ENCODE assay signal across 14 cellular contexts in the genomic region with DNA sequence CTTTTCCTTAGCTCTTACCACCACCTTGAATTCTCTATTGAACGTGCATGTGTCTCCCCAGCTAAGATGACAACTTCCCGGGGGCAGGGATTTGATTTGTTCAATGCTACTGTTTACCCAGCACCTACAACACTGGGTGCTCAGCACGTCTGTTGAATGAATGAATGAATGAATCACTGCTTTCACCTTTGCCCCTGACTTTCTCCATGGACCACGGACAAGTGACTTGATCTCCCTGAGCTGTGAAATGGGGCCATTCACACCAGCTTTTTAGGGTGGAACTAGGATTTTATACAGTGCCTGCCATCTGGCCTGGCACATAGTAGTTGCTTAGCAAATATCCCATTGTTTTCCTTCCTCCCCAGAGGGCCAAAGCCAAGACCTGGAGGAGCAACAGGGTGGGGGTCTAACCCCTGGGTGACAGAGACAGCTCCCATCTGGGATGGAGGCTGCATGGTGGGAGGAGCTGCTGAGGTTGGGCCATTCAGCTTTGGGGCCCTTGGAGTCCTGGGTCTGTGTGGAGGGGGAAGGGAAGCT. TPM values are rescaled to one million over a fixed set of nuclear protein-coding genes. Genes with fewer than 3 reads are reported as not detected.
A peak's percentile ranks its signal among the peaks of the same experiment; 100 is the strongest.
DNase-seq lines count a peak whose midpoint lies in the region; ATAC-seq, FAIRE-seq and TF ChIP-seq lines count a peak whose summit lies in the region.
"Had no signal": no experiment of that assay in that cellular context is flagged by ENCODE, and none has a peak within 500 bp of the region (broad histone marks: within the 10 kb centered on the region; RNA-seq: fewer than 3 reads in every experiment).

No MANE protein-coding gene starts in this region.

- H3K4me3 Mint-ChIP-seq in activated T-cell treated with anti-CD3 and anti-CD28 coated beads, Interleukin-2, amount 50 U/mL, for 72 hours = no peak overlapping the region
- H3K4me3 Mint-ChIP-seq in activated T-cell treated with anti-CD3 and anti-CD28 coated beads, Interleukin-2, amount 50 U/mL, for 4 hours = no peak overlapping the region
- H3K4me3 Mint-ChIP-seq in activated naive CD8-positive, alpha-beta T cell treated with anti-CD3 and anti-CD28 coated beads, Interleukin-2, amount 50 U/mL, for 24 hours = no peak overlapping the region
- H3K4me3 Mint-ChIP-seq: brain had no signal

- no peak for TF ChIP-seq CTCF in lower lobe of right lung (IDR thresholded peaks at IDR 0.05)
- no peak for TF ChIP-seq CTCF in suprapubic skin (IDR thresholded peaks at IDR 0.05)

- H3K9me3 Mint-ChIP-seq in activated T-cell treated with anti-CD3 and anti-CD28 coated beads, Interleukin-2, amount 50 U/mL, for 72 hours = no peaks in the 10 kb centered on the region
- no peaks in the 10 kb centered on the region for H3K9me3 Mint-ChIP-seq in activated T-cell treated with anti-CD3 and anti-CD28 coated beads, Interleukin-2, amount 50 U/mL, for 4 hours
- H3K9me3 Mint-ChIP-seq in activated naive CD8-positive, alpha-beta T cell treated with anti-CD3 and anti-CD28 coated beads, Interleukin-2, amount 50 U/mL, for 24 hours = no peaks in the 10 kb centered on the region

- H3K27me3 Mint-ChIP-seq in activated T-cell treated with anti-CD3 and anti-CD28 coated beads, Interleukin-2, amount 50 U/mL, for 72 hours (ENCODE audit: low read depth) = no peaks in the 10 kb centered on the region
- no peaks in the 10 kb centered on the region for H3K27me3 Mint-ChIP-seq in activated T-cell treated with anti-CD3 and anti-CD28 coated beads, Interleukin-2, amount 50 U/mL, for 4 hours (ENCODE audit: low read depth)
- H3K27me3 Mint-ChIP-seq in activated naive CD8-positive, alpha-beta T cell treated with anti-CD3 and anti-CD28 coated beads, Interleukin-2, amount 50 U/mL, for 24 hours = peaks cover 1% of the 10 kb centered on the region

- H3K27ac ChIP-seq in lower lobe of right lung = peak overlapping the region; percentile 74
- H3K27ac ChIP-seq in suprapubic skin = peak overlapping the region; percentile 86

- 78% methylated on average over 4 of the region's 4 CpGs for WGBS in suprapubic skin

- no peak for DNase-seq in activated T-cell treated with anti-CD3 and anti-CD28 coated beads, Interleukin-2, amount 50 U/mL, for 72 hours
- DNase-seq in activated T-cell treated with anti-CD3 and anti-CD28 coated beads, Interleukin-2, amount 50 U/mL, for 4 hours = no peak
- DNase-seq in activated naive CD8-positive, alpha-beta T cell treated with anti-CD3 and anti-CD28 coated beads, Interleukin-2, amount 50 U/mL, for 24 hours = no peak
- DNase-seq in lower lobe of right lung (no peak), suprapubic skin (ENCODE audit: low spot score in 2 of 2) (no peak), urothelium cell line (ENCODE audit: low spot score) (no peak), iPS-NIHi7 (ENCODE audit: extremely low spot score) (no peak), SHP77 treated with DMSO at 0.1 percent for 48 hours (lab: John Stamatoyannopoulos, UW) (no peak)
- DNase-seq: NCI-H2107; stimulated activated CD4-positive, alpha-beta T cell treated with anti-CD3 and anti-CD28 coated beads, Interleukin-4, amount 100 ng/mL, for 4 hours had no signal

- H3K4me1 Mint-ChIP-seq in activated T-cell treated with anti-CD3 and anti-CD28 coated beads, Interleukin-2, amount 50 U/mL, for 72 hours (ENCODE audit: low read depth) = peaks cover 72% of the 10 kb centered on the region
- H3K4me1 Mint-ChIP-seq in activated T-cell treated with anti-CD3 and anti-CD28 coated beads, Interleukin-2, amount 50 U/mL, for 4 hours (ENCODE audit: low read depth) = peaks cover 75% of the 10 kb centered on the region
- peaks cover 87% of the 10 kb centered on the region for H3K4me1 Mint-ChIP-seq in activated naive CD8-positive, alpha-beta T cell treated with anti-CD3 and anti-CD28 coated beads, Interleukin-2, amount 50 U/mL, for 24 hours

- H3K9me3 ChIP-seq in lower lobe of right lung = no peaks in the 10 kb centered on the region
- H3K9me3 ChIP-seq in suprapubic skin = no peaks in the 10 kb centered on the region

- TF ChIP-seq EP300 in suprapubic skin (IDR thresholded peaks at IDR 0.05) = no peak

- no peak for FAIRE-seq in urothelium cell line (lab: Jason Lieb, UNC)
- FAIRE-seq: GM18507, islet of Langerhans had no signal

- H3K27me3 ChIP-seq in lower lobe of right lung (ENCODE audit: low read depth) (no peaks in the 10 kb centered on the region), suprapubic skin (peaks cover 11% of the 10 kb centered on the region)

- no peak for ATAC-seq in activated T-cell treated with anti-CD3 and anti-CD28 coated beads, Interleukin-2, amount 50 U/mL, for 72 hours (replicated peaks in 1 of 2)
- no peak for ATAC-seq in activated T-cell treated with anti-CD3 and anti-CD28 coated beads, Interleukin-2, amount 50 U/mL, for 4 hours
- no peak for ATAC-seq in activated naive CD8-positive, alpha-beta T cell treated with anti-CD3 and anti-CD28 coated beads, Interleukin-2, amount 50 U/mL, for 24 hours
- no peak for ATAC-seq in lower lobe of right lung

- no peaks in the 10 kb centered on the region for H3K36me3 ChIP-seq in lower lobe of right lung
- no peaks in the 10 kb centered on the region for H3K36me3 ChIP-seq in suprapubic skin

- TF ChIP-seq POLR2A in suprapubic skin (IDR thresholded peaks at IDR 0.05) = no peak

- peaks cover 99% of the 10 kb centered on the region for H3K4me1 ChIP-seq in lower lobe of right lung
- H3K4me1 ChIP-seq in suprapubic skin = peaks cover 85% of the 10 kb centered on the region

- H3K4me3 ChIP-seq in lower lobe of right lung (no peak overlapping the region), suprapubic skin (no peak overlapping the region)

- intact Hi-C loops in lower lobe of right lung (cut with DNase I) = no loop called here

- peaks cover 3 to 4% of the 10 kb centered on the region in 2 donors for H3K36me3 Mint-ChIP-seq in activated T-cell treated with anti-CD3 and anti-CD28 coated beads, Interleukin-2, amount 50 U/mL, for 72 hours (ENCODE audit: insufficient read depth in 2 of 2)
- peaks cover 13% of the 10 kb centered on the region for H3K36me3 Mint-ChIP-seq in activated T-cell treated with anti-CD3 and anti-CD28 coated beads, Interleukin-2, amount 50 U/mL, for 4 hours (ENCODE audit: insufficient read depth)
- H3K36me3 Mint-ChIP-seq in activated naive CD8-positive, alpha-beta T cell treated with anti-CD3 and anti-CD28 coated beads, Interleukin-2, amount 50 U/mL, for 24 hours (ENCODE audit: low read depth) = peaks cover 46% of the 10 kb centered on the region
- H3K36me3 Mint-ChIP-seq: brain had no signal

- H3K27ac Mint-ChIP-seq in activated T-cell treated with anti-CD3 and anti-CD28 coated beads, Interleukin-2, amount 50 U/mL, for 72 hours = peak overlapping the region; percentile 39
- peak overlapping the region; percentile 57 for H3K27ac Mint-ChIP-seq in activated naive CD8-positive, alpha-beta T cell treated with anti-CD3 and anti-CD28 coated beads, Interleukin-2, amount 50 U/mL, for 24 hours

RNA-seq across cellular contexts. Expression of a gene that starts 15.7 kb away (rescaled TPM):
- 100 to 1,000 TPM in 1 of 2 donors, 10 to 100 TPM in 1; 95.4 to 130 TPM for total RNA-seq in activated T-cell treated with anti-CD3 and anti-CD28 coated beads, Interleukin-2, amount 50 U/mL, for 72 hours
- 100 to 1,000 TPM; 218 to 255 (median 229) TPM for total RNA-seq in activated T-cell treated with anti-CD3 and anti-CD28 coated beads, Interleukin-2, amount 50 U/mL, for 4 hours
- total RNA-seq in lower lobe of right lung (67.0 TPM), suprapubic skin (10 to 100 TPM in 2 of 4 donors, 1 to 10 TPM in 2; 6.3 to 35.2 (median 11.9) TPM)
- total RNA-seq: OCI-LY7 had no signal

RNA-seq across cellular contexts. Expression of a gene that starts 47.4 kb away (rescaled TPM):
- 10 to 100 TPM; 36.0 to 40.5 TPM for total RNA-seq in activated T-cell treated with anti-CD3 and anti-CD28 coated beads, Interleukin-2, amount 50 U/mL, for 72 hours
- 10 to 100 TPM; 24.0 to 26.6 (median 26.5) TPM for total RNA-seq in activated T-cell treated with anti-CD3 and anti-CD28 coated beads, Interleukin-2, amount 50 U/mL, for 4 hours
- total RNA-seq in lower lobe of right lung (81.7 TPM), suprapubic skin (100 to 1,000 TPM in 3 of 4 donors, 10 to 100 TPM in 1; 94.4 to 472 (median 163) TPM)
